15 cellular contexts compared by ENCODE assay signal in genomic region chr4:25423548-25423947, GRCh38. TPM values are rescaled to one million over a fixed set of nuclear protein-coding genes. Genes with fewer than 3 reads are reported as not detected.
DNase-seq lines count a peak whose midpoint lies in the region; ATAC-seq and TF ChIP-seq lines count a peak whose summit lies in the region.
"Had no signal": no experiment of that assay in that cellular context is flagged by ENCODE, and none has a peak within 500 bp of the region (broad histone marks: within the 10 kb centered on the region; RNA-seq: fewer than 3 reads in every experiment).

No MANE protein-coding gene starts in this region.

- no peaks in the 10 kb centered on the region for H3K9me2 ChIP-seq in MM.1S (replicated peaks; ENCODE audit: insufficient read depth, low read length)

- H3K4me2 ChIP-seq in MM.1S (ENCODE audit: low read depth, low read length), result no peak overlapping the region
- H3K4me2 ChIP-seq: BLaER1 had no signal

- H3K4me3 Mint-ChIP-seq in activated CD4-positive, alpha-beta T cell treated with anti-CD3 and anti-CD28 coated beads, Interleukin-2, amount 10 ng/mL, durations not matched to agents 7 days and 5 days, result no peak overlapping the region
- no peak overlapping the region for H3K4me3 Mint-ChIP-seq in activated CD4-positive, alpha-beta T cell treated with anti-CD3 and anti-CD28 coated beads for 36 hours
- H3K4me3 Mint-ChIP-seq in activated T-helper 1 cell treated with anti-CD3 and anti-CD28 coated beads, Interleukin-12 subunit alpha, Interleukin-12 subunit beta, Interleukin-2, Interleukin-4 antibody, amounts not matched to agents 30 ng/mL and 10 ng/mL and 1 ng/mL, durations not matched to agents 14 hours and 24 hours and 36 hours, result no peak overlapping the region
- H3K4me3 Mint-ChIP-seq in progenitor cell of endocrine pancreas (ENCODE audit: low read depth), result no peak overlapping the region
- H3K4me3 Mint-ChIP-seq: CD8-positive, alpha-beta memory T cell; HFFc6 had no signal

- no peaks in the 10 kb centered on the region for H3K4me1 Mint-ChIP-seq in activated CD4-positive, alpha-beta T cell treated with anti-CD3 and anti-CD28 coated beads, Interleukin-2, amount 10 ng/mL, durations not matched to agents 7 days and 5 days
- peaks cover 7% of the 10 kb centered on the region for H3K4me1 Mint-ChIP-seq in activated CD4-positive, alpha-beta T cell treated with anti-CD3 and anti-CD28 coated beads for 36 hours
- H3K4me1 Mint-ChIP-seq in activated T-helper 1 cell treated with anti-CD3 and anti-CD28 coated beads, Interleukin-12 subunit alpha, Interleukin-12 subunit beta, Interleukin-2, Interleukin-4 antibody, amounts not matched to agents 30 ng/mL and 10 ng/mL and 1 ng/mL, durations not matched to agents 14 hours and 24 hours and 36 hours (ENCODE audit: low read depth), result peaks cover 7% of the 10 kb centered on the region
- peaks cover 10% of the 10 kb centered on the region for H3K4me1 Mint-ChIP-seq in progenitor cell of endocrine pancreas (ENCODE audit: low read depth)
- H3K4me1 Mint-ChIP-seq: CD8-positive, alpha-beta memory T cell had no signal

- CTCF ChIA-PET in activated CD4-positive, alpha-beta T cell treated with anti-CD3 and anti-CD28 coated beads, Interleukin-2, amount 10 ng/mL, durations not matched to agents 7 days and 5 days (lab: Charles Lee), result interaction anchor here (0.5 kb wide), 1 partner anchor 829 kb away, joined by 6 read pairs; no protein-coding TSS in a partner anchor
- CTCF ChIA-PET in activated CD4-positive, alpha-beta T cell treated with anti-CD3 and anti-CD28 coated beads for 36 hours (lab: Charles Lee), result interaction anchor here (0.6 kb wide), 1 partner anchor 70 kb away, joined by 4 read pairs; no protein-coding TSS in a partner anchor

- H3K27ac Mint-ChIP-seq in activated CD4-positive, alpha-beta T cell treated with anti-CD3 and anti-CD28 coated beads, Interleukin-2, amount 10 ng/mL, durations not matched to agents 7 days and 5 days, result peak overlapping the region; percentile 60
- no peak overlapping the region for H3K27ac Mint-ChIP-seq in activated CD4-positive, alpha-beta T cell treated with anti-CD3 and anti-CD28 coated beads for 36 hours
- peak overlapping the region; percentile 4 for H3K27ac Mint-ChIP-seq in activated T-helper 1 cell treated with anti-CD3 and anti-CD28 coated beads, Interleukin-12 subunit alpha, Interleukin-12 subunit beta, Interleukin-2, Interleukin-4 antibody, amounts not matched to agents 30 ng/mL and 10 ng/mL and 1 ng/mL, durations not matched to agents 14 hours and 24 hours and 36 hours
- peak overlapping the region; percentile 60 for H3K27ac Mint-ChIP-seq in progenitor cell of endocrine pancreas
- H3K27ac Mint-ChIP-seq: HFFc6 had no signal

- H3K4me3 ChIP-seq in MM.1S (ENCODE audit: low read length), result no peak overlapping the region
- H3K4me3 ChIP-seq: BLaER1 had no signal

- no peaks in the 10 kb centered on the region for H3K9me3 Mint-ChIP-seq in activated CD4-positive, alpha-beta T cell treated with anti-CD3 and anti-CD28 coated beads, Interleukin-2, amount 10 ng/mL, durations not matched to agents 7 days and 5 days
- peaks cover 3% of the 10 kb centered on the region for H3K9me3 Mint-ChIP-seq in activated CD4-positive, alpha-beta T cell treated with anti-CD3 and anti-CD28 coated beads for 36 hours (ENCODE audit: low read depth)
- no peaks in the 10 kb centered on the region for H3K9me3 Mint-ChIP-seq in activated T-helper 1 cell treated with anti-CD3 and anti-CD28 coated beads, Interleukin-12 subunit alpha, Interleukin-12 subunit beta, Interleukin-2, Interleukin-4 antibody, amounts not matched to agents 30 ng/mL and 10 ng/mL and 1 ng/mL, durations not matched to agents 14 hours and 24 hours and 36 hours
- H3K9me3 Mint-ChIP-seq in progenitor cell of endocrine pancreas (ENCODE audit: low read depth), result no peaks in the 10 kb centered on the region
- H3K9me3 Mint-ChIP-seq: CD8-positive, alpha-beta memory T cell; HFFc6 had no signal

- no peaks in the 10 kb centered on the region for H3F3A ChIP-seq in MM.1S (ENCODE audit: insufficient read depth, low read length)

- ATAC-seq in activated CD4-positive, alpha-beta T cell treated with anti-CD3 and anti-CD28 coated beads for 36 hours, result no peak
- peak; percentile 82 for ATAC-seq in left ventricle myocardium superior
- ATAC-seq in HG02981 (IDR thresholded peaks at IDR 0.05; ENCODE audit: unreplicated experiment), result no peak

- no peak for DNase-seq in activated CD4-positive, alpha-beta T cell treated with anti-CD3 and anti-CD28 coated beads, Interleukin-2, amount 10 ng/mL, durations not matched to agents 7 days and 5 days
- DNase-seq in activated CD4-positive, alpha-beta T cell treated with anti-CD3 and anti-CD28 coated beads for 36 hours, result no peak
- no peak for DNase-seq in activated T-helper 1 cell treated with anti-CD3 and anti-CD28 coated beads, Interleukin-12 subunit alpha, Interleukin-12 subunit beta, Interleukin-2, Interleukin-4 antibody, amounts not matched to agents 30 ng/mL and 10 ng/mL and 1 ng/mL, durations not matched to agents 14 hours and 24 hours and 36 hours (ENCODE audit: low spot score)
- DNase-seq in left ventricle myocardium superior (no peak), progenitor cell of endocrine pancreas (ENCODE audit: low spot score, unreplicated experiment) (no peak), MM.1S (no peak)
- DNase-seq: 8988T; AML-193; CD8-positive, alpha-beta memory T cell; DMS53; GF-D8; HCEC 1CT; HFFc6 had no signal

- no peaks in the 10 kb centered on the region for H4K20me1 ChIP-seq in MM.1S (ENCODE audit: insufficient read depth, low read length)
- H4K20me1 ChIP-seq: BLaER1 had no signal

- no peak overlapping the region for H3K9ac ChIP-seq in MM.1S (ENCODE audit: low read length)
- H3K9ac ChIP-seq: BLaER1 had no signal

- H3K27me3 ChIP-seq in MM.1S (replicated peaks; ENCODE audit: insufficient read depth, low read length), result no peaks in the 10 kb centered on the region
- H3K27me3 ChIP-seq: BLaER1 had no signal

- TF ChIP-seq CTCF in progenitor cell of endocrine pancreas (IDR thresholded peaks at IDR 0.05; ENCODE audit: unreplicated experiment) (no peak), MM.1S (IDR thresholded peaks at IDR 0.05; ENCODE audit: low read length) (no peak)

- H3K27me3 Mint-ChIP-seq in activated CD4-positive, alpha-beta T cell treated with anti-CD3 and anti-CD28 coated beads, Interleukin-2, amount 10 ng/mL, durations not matched to agents 7 days and 5 days, result no peaks in the 10 kb centered on the region
- no peaks in the 10 kb centered on the region for H3K27me3 Mint-ChIP-seq in activated CD4-positive, alpha-beta T cell treated with anti-CD3 and anti-CD28 coated beads for 36 hours
- no peaks in the 10 kb centered on the region for H3K27me3 Mint-ChIP-seq in activated T-helper 1 cell treated with anti-CD3 and anti-CD28 coated beads, Interleukin-12 subunit alpha, Interleukin-12 subunit beta, Interleukin-2, Interleukin-4 antibody, amounts not matched to agents 30 ng/mL and 10 ng/mL and 1 ng/mL, durations not matched to agents 14 hours and 24 hours and 36 hours (ENCODE audit: insufficient read depth)
- H3K27me3 Mint-ChIP-seq in progenitor cell of endocrine pancreas, result no peaks in the 10 kb centered on the region
- H3K27me3 Mint-ChIP-seq: CD8-positive, alpha-beta memory T cell had no signal

- intact Hi-C loops in activated CD4-positive, alpha-beta T cell treated with anti-CD3 and anti-CD28 coated beads for 36 hours (cut with DNase I, micrococcal nuclease), result no loop called here
- intact Hi-C loops in activated T-helper 1 cell treated with anti-CD3 and anti-CD28 coated beads, Interleukin-12 subunit alpha, Interleukin-12 subunit beta, Interleukin-2, Interleukin-4 antibody, amounts not matched to agents 30 ng/mL and 10 ng/mL and 1 ng/mL, durations not matched to agents 14 hours and 24 hours and 36 hours (cut with micrococcal nuclease), result no loop called here
- intact Hi-C loops in left ventricle myocardium superior (cut with micrococcal nuclease), result no loop called here

- H3K27ac ChIP-seq in MM.1S (ENCODE audit: low read length), result no peak overlapping the region
- H3K27ac ChIP-seq: BLaER1 had no signal

- POLR2A ChIA-PET in activated CD4-positive, alpha-beta T cell treated with anti-CD3 and anti-CD28 coated beads, Interleukin-2, amount 10 ng/mL, durations not matched to agents 7 days and 5 days (lab: Charles Lee), result no interaction called here
- POLR2A ChIA-PET in activated CD4-positive, alpha-beta T cell treated with anti-CD3 and anti-CD28 coated beads for 36 hours (lab: Charles Lee), result no interaction called here

- H3K4me1 ChIP-seq in MM.1S (ENCODE audit: low read length), result peaks cover 7% of the 10 kb centered on the region; the same call in 1 of the 2 replicates
- H3K4me1 ChIP-seq: BLaER1 had no signal

- H3K36me3 ChIP-seq in MM.1S (replicated peaks; ENCODE audit: insufficient read depth, low read length), result no peaks in the 10 kb centered on the region

- no peaks in the 10 kb centered on the region for H3K79me2 ChIP-seq in MM.1S (ENCODE audit: low read length)

- H3K9me3 ChIP-seq in MM.1S (replicated peaks; ENCODE audit: insufficient read depth, low read length), result no peaks in the 10 kb centered on the region

- H3K36me3 Mint-ChIP-seq in activated CD4-positive, alpha-beta T cell treated with anti-CD3 and anti-CD28 coated beads, Interleukin-2, amount 10 ng/mL, durations not matched to agents 7 days and 5 days (ENCODE audit: low read depth), result peaks cover 9% of the 10 kb centered on the region
- H3K36me3 Mint-ChIP-seq in activated CD4-positive, alpha-beta T cell treated with anti-CD3 and anti-CD28 coated beads for 36 hours (ENCODE audit: low read depth), result peaks cover 9% of the 10 kb centered on the region
- peaks cover 11% of the 10 kb centered on the region for H3K36me3 Mint-ChIP-seq in activated T-helper 1 cell treated with anti-CD3 and anti-CD28 coated beads, Interleukin-12 subunit alpha, Interleukin-12 subunit beta, Interleukin-2, Interleukin-4 antibody, amounts not matched to agents 30 ng/mL and 10 ng/mL and 1 ng/mL, durations not matched to agents 14 hours and 24 hours and 36 hours (ENCODE audit: low read depth)
- H3K36me3 Mint-ChIP-seq in progenitor cell of endocrine pancreas (ENCODE audit: insufficient read depth), result no peaks in the 10 kb centered on the region

- no peak overlapping the region for H2AFZ ChIP-seq in MM.1S (ENCODE audit: low read length)

RNA-seq across cellular contexts. Expression of gene ANAPC4, which starts 46.5 kb away (rescaled TPM):
- total RNA-seq in activated CD4-positive, alpha-beta T cell treated with anti-CD3 and anti-CD28 coated beads, Interleukin-2, amount 10 ng/mL, durations not matched to agents 7 days and 5 days, result 10 to 100 TPM; 37.5 to 47.9 TPM
- total RNA-seq in activated CD4-positive, alpha-beta T cell treated with anti-CD3 and anti-CD28 coated beads for 36 hours, result 10 to 100 TPM; 19.2 to 31.2 TPM
- 36.0 and 39.9 TPM in 2 replicates for total RNA-seq in activated T-helper 1 cell treated with anti-CD3 and anti-CD28 coated beads, Interleukin-12 subunit alpha, Interleukin-12 subunit beta, Interleukin-2, Interleukin-4 antibody, amounts not matched to agents 30 ng/mL and 10 ng/mL and 1 ng/mL, durations not matched to agents 14 hours and 24 hours and 36 hours
- total RNA-seq in left ventricle myocardium superior (11.4 TPM), progenitor cell of endocrine pancreas (39.5 and 48.4 TPM in 2 replicates)
